In the genomic region with DNA sequence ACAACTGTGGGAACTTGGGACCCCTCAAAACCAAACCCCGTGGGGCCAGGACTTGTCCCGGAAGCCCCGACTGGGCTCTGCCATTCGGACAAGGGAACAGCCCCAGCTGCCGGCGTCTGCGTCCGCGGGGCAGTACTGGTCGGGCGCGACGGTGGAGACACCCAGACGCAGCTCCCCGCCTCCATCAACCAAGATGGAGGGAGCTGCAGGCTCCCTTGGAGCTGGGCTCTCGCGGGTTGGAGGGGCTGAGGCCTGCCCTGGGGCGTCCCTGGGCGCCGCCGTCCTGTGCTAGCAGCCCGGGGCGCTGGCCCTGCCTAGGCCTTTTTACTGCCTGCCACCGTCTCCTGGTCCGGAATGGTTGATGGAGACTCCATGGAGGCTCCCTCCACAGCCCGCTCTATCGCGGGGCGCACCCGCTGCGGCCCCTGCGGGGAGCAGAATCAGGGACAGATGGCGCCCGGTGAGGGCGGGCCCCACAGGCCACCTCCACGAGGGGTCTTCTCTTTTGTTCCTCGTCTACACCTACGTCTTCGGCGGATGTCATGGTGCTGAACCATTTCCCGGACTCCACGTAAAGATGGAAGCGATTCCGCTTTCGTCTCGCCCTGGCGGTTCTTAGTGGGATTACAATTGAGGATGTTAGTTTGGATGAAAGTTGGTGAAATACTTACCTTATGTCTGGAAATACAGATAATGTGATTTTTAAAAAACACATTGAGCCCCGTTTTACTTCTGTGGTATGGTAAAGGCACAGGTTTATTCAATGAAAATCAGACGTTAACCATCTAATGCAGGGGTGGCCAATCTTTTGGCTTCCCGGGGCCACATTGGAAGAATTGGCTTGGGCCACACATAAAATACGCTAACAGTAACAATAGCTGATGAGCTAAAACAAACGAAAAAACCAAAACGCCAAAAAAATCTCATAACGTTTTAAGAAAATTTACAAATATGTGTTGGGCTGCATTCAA, we compare ENCODE assay signal across 8 cellular contexts. TPM values are rescaled to one million over a fixed set of nuclear protein-coding genes. Genes with fewer than 3 reads are reported as not detected.
DNase-seq lines count a peak whose midpoint lies in the region; ATAC-seq and TF ChIP-seq lines count a peak whose summit lies in the region.

No MANE protein-coding gene starts in this region.

- peak; percentile 10 for ATAC-seq in GM18520 (IDR thresholded peaks at IDR 0.05; ENCODE audit: unreplicated experiment)
- ATAC-seq in HG03060 (IDR thresholded peaks at IDR 0.05; ENCODE audit: low read depth, unreplicated experiment), result peak; percentile 6

- intact Hi-C loops in activated CD4-positive, alpha-beta T cell treated with anti-CD3 and anti-CD28 coated beads, Interleukin-2, amount 10 ng/mL, durations not matched to agents 24 days and 14 days (cut with micrococcal nuclease), result loop anchor here (5.0 kb wide), 2 partner anchors 152 to 908 kb away; partner anchors contain the start of gene EEF1AKMT1

- H3K4me1 Mint-ChIP-seq in activated CD4-positive, alpha-beta T cell treated with anti-CD3 and anti-CD28 coated beads, Interleukin-2, amount 10 ng/mL, durations not matched to agents 24 days and 14 days, result peaks cover 32% of the 10 kb centered on the region

- 10% methylated on average over 54 of the region's 54 CpGs for WGBS in liver

- H3K36me3 Mint-ChIP-seq in activated CD4-positive, alpha-beta T cell treated with anti-CD3 and anti-CD28 coated beads, Interleukin-2, amount 10 ng/mL, durations not matched to agents 24 days and 14 days (ENCODE audit: low read depth), result peaks cover 15% of the 10 kb centered on the region

- TF ChIP-seq RAD21 in liver (IDR thresholded peaks at IDR 0.05), result peak in 1 of 2 donors; percentile 54

- peak overlapping the region; percentile 92 for H3K4me3 Mint-ChIP-seq in activated CD4-positive, alpha-beta T cell treated with anti-CD3 and anti-CD28 coated beads, Interleukin-2, amount 10 ng/mL, durations not matched to agents 24 days and 14 days

- peaks cover 6 to 14% (median 9%) of the 10 kb centered on the region in 4 donors for H3K4me1 ChIP-seq in liver (ENCODE audit: control insufficient read depth in 4 of 4, insufficient read depth in 4 of 4, low read length in 3 of 4)

- in situ Hi-C loops in ACHN (cut with HindIII; ENCODE audit: low pct_ligation_motif_present, low pct_unique_long_range_greater_than_20kb, low sequenced_read_pairs), result no loop called here

- H3K9me3 Mint-ChIP-seq in activated CD4-positive, alpha-beta T cell treated with anti-CD3 and anti-CD28 coated beads, Interleukin-2, amount 10 ng/mL, durations not matched to agents 24 days and 14 days, result no peaks in the 10 kb centered on the region

- H3K27ac ChIP-seq in liver (ENCODE audit: low read depth in 1 of 2, low read length in 2 of 2), result peak overlapping the region; percentile 96

- peak overlapping the region; percentile 66 to 85 (median 81) for H3K4me3 ChIP-seq in liver (ENCODE audit: low read depth in 1 of 3, low read length in 3 of 3)

- H3K9me3 ChIP-seq in liver (ENCODE audit: control insufficient read depth in 4 of 4, low read length in 3 of 4), result no peaks in the 10 kb centered on the region

- H3K9ac ChIP-seq in liver (ENCODE audit: low read depth in 1 of 2, low read length in 2 of 2), result peak overlapping the region; percentile 66 to 67

- DNase-seq in ACHN (peak; percentile 76), NCI-H345 (lab: John Stamatoyannopoulos, UW) (peak; percentile 73), dermis microvascular lymphatic vessel endothelial cell (ENCODE audit: low read depth in 2 of 2) (peak; percentile 59 to 74)
- peak; percentile 92 for DNase-seq in activated CD4-positive, alpha-beta T cell treated with anti-CD3 and anti-CD28 coated beads, Interleukin-2, amount 10 ng/mL, durations not matched to agents 24 days and 14 days
- peak; percentile 70 for DNase-seq in stimulated activated CD4-positive, alpha-beta T cell treated with anti-CD3 and anti-CD28 coated beads, Interleukin-4, amount 100 ng/mL, for 1 hour

- peak; percentile 72 for TF ChIP-seq CTCF in liver (IDR thresholded peaks at IDR 0.05; ENCODE audit: low read depth, low read length, missing input control)

- H3K27me3 Mint-ChIP-seq in activated CD4-positive, alpha-beta T cell treated with anti-CD3 and anti-CD28 coated beads, Interleukin-2, amount 10 ng/mL, durations not matched to agents 24 days and 14 days, result no peaks in the 10 kb centered on the region

- H3K27ac Mint-ChIP-seq in activated CD4-positive, alpha-beta T cell treated with anti-CD3 and anti-CD28 coated beads, Interleukin-2, amount 10 ng/mL, durations not matched to agents 24 days and 14 days, result peak overlapping the region; percentile 93

- H3K27me3 ChIP-seq in liver (ENCODE audit: control insufficient read depth in 4 of 4, insufficient read depth in 4 of 4, low read length in 3 of 4), result no peaks in the 10 kb centered on the region

- H3K36me3 ChIP-seq in liver (ENCODE audit: control insufficient read depth in 4 of 4, insufficient read depth in 3 of 4, low read depth in 1 of 4, low read length in 3 of 4), result no peaks in the 10 kb centered on the region

TF ChIP-seq in liver, 16 proteins besides CTCF, POLR2A, EP300 and RAD21:
- peak; percentile 98 for TF ChIP-seq YY1 (IDR thresholded peaks at IDR 0.05)
- TF ChIP-seq TAF1 (conservative IDR thresholded peaks at IDR 0.05), result peak; percentile 9
- TF ChIP-seq SP1 (IDR thresholded peaks at IDR 0.05), result no peak
- TF ChIP-seq MAX (IDR thresholded peaks at IDR 0.05), result peak; percentile 18
- TF ChIP-seq, protein P1, sequence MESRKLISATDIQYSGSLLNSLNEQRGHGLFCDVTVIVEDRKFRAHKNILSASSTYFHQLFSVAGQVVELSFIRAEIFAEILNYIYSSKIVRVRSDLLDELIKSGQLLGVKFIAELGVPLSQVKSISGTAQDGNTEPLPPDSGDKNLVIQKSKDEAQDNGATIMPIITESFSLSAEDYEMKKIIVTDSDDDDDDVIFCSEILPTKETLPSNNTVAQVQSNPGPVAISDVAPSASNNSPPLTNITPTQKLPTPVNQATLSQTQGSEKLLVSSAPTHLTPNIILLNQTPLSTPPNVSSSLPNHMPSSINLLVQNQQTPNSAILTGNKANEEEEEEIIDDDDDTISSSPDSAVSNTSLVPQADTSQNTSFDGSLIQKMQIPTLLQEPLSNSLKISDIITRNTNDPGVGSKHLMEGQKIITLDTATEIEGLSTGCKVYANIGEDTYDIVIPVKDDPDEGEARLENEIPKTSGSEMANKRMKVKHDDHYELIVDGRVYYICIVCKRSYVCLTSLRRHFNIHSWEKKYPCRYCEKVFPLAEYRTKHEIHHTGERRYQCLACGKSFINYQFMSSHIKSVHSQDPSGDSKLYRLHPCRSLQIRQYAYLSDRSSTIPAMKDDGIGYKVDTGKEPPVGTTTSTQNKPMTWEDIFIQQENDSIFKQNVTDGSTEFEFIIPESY (IDR thresholded peaks at IDR 0.05), result no peak
- TF ChIP-seq GABPA (IDR thresholded peaks at IDR 0.05 in 1 of 2, conservative IDR thresholded peaks at IDR 0.05 in 1 of 2), result no peak

RNA-seq across cellular contexts. Expression of gene ZMYM5, which starts 1.2 kb away (rescaled TPM):
- total RNA-seq in activated CD4-positive, alpha-beta T cell treated with anti-CD3 and anti-CD28 coated beads, Interleukin-2, amount 10 ng/mL, durations not matched to agents 24 days and 14 days, result 12.9 and 13.4 TPM in 2 replicates
- 8.3 and 8.6 TPM in 2 replicates for total RNA-seq in dermis microvascular lymphatic vessel endothelial cell
- 1 to 10 TPM; 6.9 to 8.1 TPM for total RNA-seq in liver
- polyA plus RNA-seq in liver, result 1 to 10 TPM; 2.6 to 4.9 TPM

Comparison
In these comparisons a context has a peak if more than half of its experiments do, and no peak if none do; other contexts are left out.
1. Peak in every context shown above with its lines: DNase-seq, ATAC-seq, H3K4me3 ChIP-seq and H3K27ac ChIP-seq.